25 cellular contexts compared by ENCODE assay signal in the genomic region with DNA sequence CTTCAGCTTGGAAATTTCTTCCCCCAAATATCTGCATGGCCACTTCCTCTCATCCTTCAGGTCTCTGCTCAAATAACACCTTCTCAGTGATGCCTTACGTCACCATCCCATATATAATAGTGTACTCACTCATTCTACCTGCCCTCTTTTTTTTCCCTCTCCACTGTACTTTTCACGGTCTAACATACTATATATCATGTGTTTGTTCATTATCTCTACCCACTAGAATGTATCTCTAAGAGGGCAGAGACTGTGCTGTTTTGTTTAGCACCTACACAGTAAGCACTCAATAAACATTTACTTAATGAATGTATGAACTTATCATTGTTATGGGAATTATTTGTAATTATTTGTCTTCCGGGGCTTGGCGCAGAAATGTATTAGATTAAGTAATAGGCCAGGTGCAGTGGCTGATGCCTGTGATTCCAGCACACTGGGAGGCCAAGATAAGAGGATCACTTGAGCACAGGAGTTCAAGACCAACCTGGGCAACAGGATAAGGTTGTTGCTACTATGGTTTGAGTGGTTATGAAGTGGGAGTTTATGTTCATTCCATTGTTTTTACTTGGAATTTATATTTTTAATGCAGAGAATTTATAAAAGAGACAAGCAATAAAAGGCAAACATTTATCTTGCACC.
DNase-seq lines count a peak whose midpoint lies in the region; ATAC-seq and TF ChIP-seq lines count a peak whose summit lies in the region.
"Had no signal": no experiment of that assay in that cellular context is flagged by ENCODE, and none has a peak within 500 bp of the region (broad histone marks: within the 10 kb centered on the region; RNA-seq: fewer than 3 reads in every experiment).

No MANE protein-coding gene starts in this region.

- no peak for TF ChIP-seq POLR2A in erythroblast (IDR thresholded peaks at IDR 0.05; ENCODE audit: low read length)

- no peak overlapping the region for H3K4me2 ChIP-seq in MM.1S (ENCODE audit: low read depth, low read length)

- H3K27ac ChIP-seq in MM.1S (ENCODE audit: low read length) = no peak overlapping the region
- H3K27ac ChIP-seq: RWPE1 had no signal

- H3K36me3 ChIP-seq in MM.1S (replicated peaks; ENCODE audit: insufficient read depth, low read length) = no peaks in the 10 kb centered on the region

- no peaks in the 10 kb centered on the region for H3K4me1 ChIP-seq in MM.1S (ENCODE audit: low read length)

- no peak overlapping the region for H2AFZ ChIP-seq in MM.1S (ENCODE audit: low read length)

- H3F3A ChIP-seq in MM.1S (ENCODE audit: insufficient read depth, low read length) = no peaks in the 10 kb centered on the region

- no peaks in the 10 kb centered on the region for H3K79me2 ChIP-seq in MM.1S (ENCODE audit: low read length)

- no peak overlapping the region for H3K9ac ChIP-seq in MM.1S (ENCODE audit: low read length)

- H3K9me2 ChIP-seq in MM.1S (replicated peaks; ENCODE audit: insufficient read depth, low read length) = no peaks in the 10 kb centered on the region

- TF ChIP-seq CTCF in LNCaP clone FGC (IDR thresholded peaks at IDR 0.05; ENCODE audit: control insufficient read depth, extremely low read depth, insufficient read depth) = no peak
- no peak for TF ChIP-seq CTCF in MM.1S (IDR thresholded peaks at IDR 0.05; ENCODE audit: low read length)

- no peaks in the 10 kb centered on the region for H3K27me3 ChIP-seq in MM.1S (replicated peaks; ENCODE audit: insufficient read depth, low read length)

- H3K4me3 ChIP-seq in LNCaP clone FGC (ENCODE audit: low read depth, low read length) (no peak overlapping the region), MM.1S (ENCODE audit: low read length) (no peak overlapping the region)
- H3K4me3 ChIP-seq: GM12878 had no signal

- DNase-seq in LNCaP clone FGC (ENCODE audit: low read depth) = peak; percentile 40
- peak; percentile 78 for DNase-seq in NCI-H748 (lab: John Stamatoyannopoulos, UW; ENCODE audit: unreplicated experiment)
- peak; percentile 88 to 95 for DNase-seq in erythroblast (lab: John Stamatoyannopoulos, UW)
- DNase-seq in NCI-H2227 (lab: John Stamatoyannopoulos, UW; ENCODE audit: unreplicated experiment) = no peak
- DNase-seq in UCSD-AML1 (lab: John Stamatoyannopoulos, UW; ENCODE audit: unreplicated experiment) = no peak
- no peak for DNase-seq in MM.1S
- DNase-seq: C1 segment of cervical spinal cord; CD4-positive, alpha-beta memory T cell; COR-L47; DMS79; EL; GDM1; HCEC 1CT; KG1; NCI-H1048; NCI-H1436 treated with DMSO at 0.1 percent for 48 hours; NCI-H2081; NCI-H2171; NCI-H345; NCI-H510A treated with DMSO at 0.1 percent for 48 hours; SHP77; T-cell had no signal

- H3K9me3 ChIP-seq in MM.1S (replicated peaks; ENCODE audit: insufficient read depth, low read length) = no peaks in the 10 kb centered on the region

- H4K20me1 ChIP-seq in MM.1S (ENCODE audit: insufficient read depth, low read length) = no peaks in the 10 kb centered on the region

- ATAC-seq in HG02763 (IDR thresholded peaks at IDR 0.05; ENCODE audit: unreplicated experiment) = no peak
- ATAC-seq: GM12878, T-cell had no signal

Comparison
In these comparisons a context has a peak if more than half of its experiments do, and no peak if none do; other contexts are left out.
1. DNase-seq: peak in LNCaP clone FGC (single experiment), NCI-H748 (single experiment) and erythroblast (2 of 2); none in NCI-H2227 (single experiment), UCSD-AML1 (single experiment) and MM.1S (single experiment).